In genomic region chr17:64240741-64241347, GRCh38 we compare ENCODE assay signal across 10 cellular contexts. TPM values are rescaled to one million over a fixed set of nuclear protein-coding genes. Genes with fewer than 3 reads are reported as not detected.
DNase-seq lines count a peak whose midpoint lies in the region; ATAC-seq, FAIRE-seq and TF ChIP-seq lines count a peak whose summit lies in the region.
"Had no signal": no experiment of that assay in that cellular context is flagged by ENCODE, and none has a peak within 500 bp of the region (broad histone marks: within the 10 kb centered on the region; RNA-seq: fewer than 3 reads in every experiment).

No MANE protein-coding gene starts in this region.

- no peak for ATAC-seq in WTC11
- ATAC-seq in activated CD4-positive, CD25-positive, alpha-beta regulatory T cell treated with anti-CD3 and anti-CD28 coated beads, Interleukin-2, amount 50 U/mL, for 24 hours = no peak
- ATAC-seq: naive thymus-derived CD8-positive, alpha-beta T cell had no signal

- CTCF ChIA-PET in WTC11 (lab: Charles Lee) = interaction anchor here (0.7 to 1.1 kb wide), 2 partner anchors 23 to 107 kb away, joined by 3 read pairs; no protein-coding TSS in a partner anchor
- CTCF ChIA-PET in CD4-positive, alpha-beta memory T cell (lab: Charles Lee; ENCODE audit: partially characterized antibody) = no interaction called here

- H3K9me3 Mint-ChIP-seq in CD14-positive monocyte = no peaks in the 10 kb centered on the region
- H3K9me3 Mint-ChIP-seq in WTC11 = no peaks in the 10 kb centered on the region
- H3K9me3 Mint-ChIP-seq in osteocyte (ENCODE audit: unreplicated experiment) = no peaks in the 10 kb centered on the region
- no peaks in the 10 kb centered on the region for H3K9me3 Mint-ChIP-seq in CD4-positive, alpha-beta memory T cell
- no peaks in the 10 kb centered on the region for H3K9me3 Mint-ChIP-seq in immature natural killer cell
- H3K9me3 Mint-ChIP-seq: naive thymus-derived CD8-positive, alpha-beta T cell had no signal

- no peaks in the 10 kb centered on the region for H3K9me3 ChIP-seq in CD4-positive, alpha-beta memory T cell (ENCODE audit: control insufficient read depth in 1 of 2, low read length in 2 of 2)

- H3K27me3 ChIP-seq in CD4-positive, alpha-beta memory T cell (ENCODE audit: insufficient read depth, low read length) = no peaks in the 10 kb centered on the region

- no peak overlapping the region for H3K4me3 ChIP-seq in CD4-positive, alpha-beta memory T cell (ENCODE audit: low read length in 2 of 2)

- DNase-seq in CD14-positive monocyte (ENCODE audit: low spot score) (no peak), WTC11 (ENCODE audit: low spot score) (no peak), foreskin melanocyte (peak; percentile 80), osteocyte (ENCODE audit: extremely low spot score, unreplicated experiment) (peak; percentile 87), immature natural killer cell (no peak), GM19239 (ENCODE audit: insufficient read length, low spot score) (no peak)
- DNase-seq in CD4-positive, alpha-beta memory T cell = no peak
- DNase-seq: DND-41; naive thymus-derived CD8-positive, alpha-beta T cell had no signal

- intact Hi-C loops in CD14-positive monocyte (cut with micrococcal nuclease) = no loop called here
- intact Hi-C loops in CD4-positive, alpha-beta memory T cell (cut with micrococcal nuclease) = no loop called here

- H3K4me1 Mint-ChIP-seq in CD14-positive monocyte (peaks cover 20% of the 10 kb centered on the region), WTC11 (peaks cover 30% of the 10 kb centered on the region), osteocyte (ENCODE audit: unreplicated experiment) (peaks cover 90% of the 10 kb centered on the region), immature natural killer cell (peaks cover 12 to 23% of the 10 kb centered on the region in 2 donors)
- H3K4me1 Mint-ChIP-seq in CD4-positive, alpha-beta memory T cell = peaks cover 4 to 19% (median 8%) of the 10 kb centered on the region in 4 donors

- H3K27ac Mint-ChIP-seq in CD14-positive monocyte (peak overlapping the region in 4 of 7 donors; percentile 8 to 76 (median 51)), WTC11 (peak overlapping the region; percentile 72), osteocyte (ENCODE audit: unreplicated experiment) (peak overlapping the region; percentile 82), immature natural killer cell (peak overlapping the region in 1 of 6 donors; percentile 8)
- H3K27ac Mint-ChIP-seq in CD4-positive, alpha-beta memory T cell = no peak overlapping the region

- no peak overlapping the region for H3K27ac ChIP-seq in CD4-positive, alpha-beta memory T cell (ENCODE audit: low read depth, low read length)

- peaks cover under 1 to 20% of the 10 kb centered on the region in 2 donors for H3K36me3 Mint-ChIP-seq in CD14-positive monocyte
- no peaks in the 10 kb centered on the region for H3K36me3 Mint-ChIP-seq in WTC11
- H3K36me3 Mint-ChIP-seq in osteocyte (ENCODE audit: unreplicated experiment) = peaks cover 10% of the 10 kb centered on the region
- H3K36me3 Mint-ChIP-seq in CD4-positive, alpha-beta memory T cell = no peaks in the 10 kb centered on the region
- H3K36me3 Mint-ChIP-seq in immature natural killer cell = no peaks in the 10 kb centered on the region

- FAIRE-seq in GM19239 (lab: Jason Lieb, UNC) = no peak

- H3K36me3 ChIP-seq in CD4-positive, alpha-beta memory T cell (ENCODE audit: insufficient read depth, low read length) = no peaks in the 10 kb centered on the region

- no peak for TF ChIP-seq CTCF in CD14-positive monocyte (IDR thresholded peaks at IDR 0.05)
- TF ChIP-seq CTCF in WTC11 (IDR thresholded peaks at IDR 0.05) = no peak
- no peak for TF ChIP-seq CTCF in osteocyte (IDR thresholded peaks at IDR 0.05)

- no peaks in the 10 kb centered on the region for H3K27me3 Mint-ChIP-seq in CD14-positive monocyte (ENCODE audit: low read depth in 3 of 3)
- H3K27me3 Mint-ChIP-seq in WTC11 (ENCODE audit: low read depth) = no peaks in the 10 kb centered on the region
- H3K27me3 Mint-ChIP-seq in osteocyte (ENCODE audit: unreplicated experiment) = no peaks in the 10 kb centered on the region
- H3K27me3 Mint-ChIP-seq in CD4-positive, alpha-beta memory T cell = no peaks in the 10 kb centered on the region
- peaks cover 0 to 2% (median 0%) of the 10 kb centered on the region in 3 donors for H3K27me3 Mint-ChIP-seq in immature natural killer cell (ENCODE audit: low read depth in 3 of 3)
- H3K27me3 Mint-ChIP-seq: naive thymus-derived CD8-positive, alpha-beta T cell had no signal

- POLR2A ChIA-PET in WTC11 (lab: Charles Lee) = interaction anchor here (0.5 kb wide), 1 partner anchor 97 kb away, joined by 3 read pairs; no protein-coding TSS in a partner anchor
- POLR2A ChIA-PET in CD4-positive, alpha-beta memory T cell (lab: Charles Lee; ENCODE audit: partially characterized antibody) = no interaction called here

- H3K4me1 ChIP-seq in CD4-positive, alpha-beta memory T cell (ENCODE audit: insufficient read depth, low read length) = no peaks in the 10 kb centered on the region

- peak overlapping the region in 1 of 2 donors; percentile 4 for H3K4me3 Mint-ChIP-seq in CD14-positive monocyte
- H3K4me3 Mint-ChIP-seq in WTC11 = no peak overlapping the region
- H3K4me3 Mint-ChIP-seq in osteocyte (ENCODE audit: unreplicated experiment) = peak overlapping the region; percentile 39
- H3K4me3 Mint-ChIP-seq in CD4-positive, alpha-beta memory T cell = no peak overlapping the region
- H3K4me3 Mint-ChIP-seq in immature natural killer cell = no peak overlapping the region
- H3K4me3 Mint-ChIP-seq: naive thymus-derived CD8-positive, alpha-beta T cell had no signal

TF ChIP-seq in WTC11, 78 proteins besides CTCF, POLR2A, EP300 and RAD21:
- TF ChIP-seq ETV6 (CRISPR knock-in tag; IDR thresholded peaks at IDR 0.05) = no peak

RNA-seq across cellular contexts. Expression of gene TEX2, which starts 22.2 kb away (rescaled TPM):
- polyA plus RNA-seq in CD14-positive monocyte = 1 to 10 TPM; 6.5 to 8.7 TPM
- 10.8 to 13.3 TPM (median 12.2 TPM) in 3 replicates for total RNA-seq in WTC11 (2021)
- total RNA-seq in osteocyte = 72.0 and 73.5 TPM in 2 replicates
- 10 to 100 TPM; 12.6 to 13.1 TPM for total RNA-seq in CD4-positive, alpha-beta memory T cell
- polyA plus RNA-seq in CD4-positive, alpha-beta memory T cell = 1 to 10 TPM; 7.9 to 8.7 TPM
- 1 to 10 TPM; 4.7 to 8.1 (median 6.3) TPM for polyA plus RNA-seq in immature natural killer cell

Comparison
In these comparisons a context has a peak if more than half of its experiments do, and no peak if none do; other contexts are left out.
1. DNase-seq: peak in foreskin melanocyte (single experiment) and osteocyte (single experiment); none in CD14-positive monocyte (single experiment), WTC11 (single experiment), CD4-positive, alpha-beta memory T cell (0 of 5), immature natural killer cell (0 of 3) and GM19239 (single experiment).
2. H3K27ac Mint-ChIP-seq: peak in CD14-positive monocyte (4 of 7), WTC11 (single experiment) and osteocyte (single experiment); none in CD4-positive, alpha-beta memory T cell (0 of 7).